Comparison of ENCODE assay signal across 7 cellular contexts in the genomic region with DNA sequence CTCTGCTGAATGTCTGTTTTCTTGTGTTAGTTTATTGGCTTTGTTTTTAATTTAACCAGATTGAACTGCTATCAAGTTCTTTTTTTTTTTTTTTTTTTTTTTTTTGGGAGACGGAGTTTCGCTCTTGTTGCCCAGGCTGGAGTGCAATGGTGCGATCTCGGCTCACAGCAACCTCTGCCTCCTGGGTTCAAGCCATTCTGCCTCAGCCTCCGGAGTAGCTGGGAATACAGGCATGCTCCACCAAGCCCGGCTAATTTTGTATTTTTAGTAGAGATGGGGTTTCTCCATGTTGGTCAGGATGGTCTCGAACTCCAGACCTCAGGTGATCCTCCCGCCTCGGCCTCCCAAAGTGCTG.
DNase-seq lines count a peak whose midpoint lies in the region; ATAC-seq, FAIRE-seq and TF ChIP-seq lines count a peak whose summit lies in the region.
"Not testable (repeated sequence)": the region's sequence is repeated elsewhere in the genome, so short reads cannot be mapped to it uniquely, and the experiment has no call there.

No MANE protein-coding gene starts in this region.

- H3K4me3 ChIP-seq in GM08714 (ENCODE audit: low read length): peak overlapping the region; percentile 85; the same call in 1 of the 2 replicates
- not testable (repeated sequence) for H3K4me3 ChIP-seq in RWPE2 (ENCODE audit: severe bottlenecking); astrocyte (ENCODE audit: insufficient read depth, low read depth, low read length); esophagus muscularis mucosa; parathyroid adenoma (ENCODE audit: low read depth, low read length); thyroid gland (replicated peaks in 1 of 3)
- H3K4me3 ChIP-seq in right lobe of liver: peak overlapping the region in 2 of 3 donors; percentile 31 to 39

- WGBS in esophagus muscularis mucosa: 94% methylated on average over 9 of the region's 9 CpGs
- 35% methylated on average over 7 of the region's 9 CpGs for WGBS in right lobe of liver (ENCODE audit: insufficient coverage, low coverage, low lambda C conversion rate, missing lambda C conversion rate)
- 65 to 86% methylated on average over 9 of the region's 9 CpGs for WGBS in thyroid gland, 2 donors

- H3K27me3 Mint-ChIP-seq in astrocyte (ENCODE audit: low read depth, unreplicated experiment): not testable (repeated sequence)

- not testable (repeated sequence) for H3K36me3 Mint-ChIP-seq in astrocyte (ENCODE audit: low read depth, unreplicated experiment)

- not testable (repeated sequence) for TF ChIP-seq CTCF in RWPE2 (IDR thresholded peaks at IDR 0.05; ENCODE audit: poor library complexity, severe bottlenecking); astrocyte (IDR thresholded peaks at IDR 0.05; ENCODE audit: insufficient read depth, low read depth, low read length); esophagus muscularis mucosa (IDR thresholded peaks at IDR 0.05); right lobe of liver (IDR thresholded peaks at IDR 0.05); parathyroid adenoma (IDR thresholded peaks at IDR 0.05); thyroid gland (IDR thresholded peaks at IDR 0.05)

- TF ChIP-seq POLR2A in esophagus muscularis mucosa (IDR thresholded peaks at IDR 0.05; ENCODE audit: low read depth); right lobe of liver (IDR thresholded peaks at IDR 0.05); thyroid gland (IDR thresholded peaks at IDR 0.05): not testable (repeated sequence)

- not testable (repeated sequence) for H3K27me3 ChIP-seq in RWPE2 (ENCODE audit: insufficient read depth, poor library complexity, severe bottlenecking); astrocyte (ENCODE audit: insufficient read depth, low read length); esophagus muscularis mucosa; right lobe of liver; parathyroid adenoma (ENCODE audit: control insufficient read depth, insufficient read depth, low read length); thyroid gland

- not testable (repeated sequence) for FAIRE-seq in astrocyte (lab: Jason Lieb, UNC)

- not testable (repeated sequence) for ATAC-seq in RWPE2 (ENCODE audit: low read depth); right lobe of liver

- H3K79me2 ChIP-seq in astrocyte (ENCODE audit: insufficient read depth, low read length) (peaks cover 84% of the 10 kb centered on the region), parathyroid adenoma (peaks cover 22% of the 10 kb centered on the region)

- not testable (repeated sequence) for H3K4me2 ChIP-seq in astrocyte (ENCODE audit: low read length)
- H3K4me2 ChIP-seq in parathyroid adenoma (ENCODE audit: low read length): peak overlapping the region; percentile 9

- H3K4me3 Mint-ChIP-seq in astrocyte (ENCODE audit: unreplicated experiment): not testable (repeated sequence)

- not testable (repeated sequence) for H3K9ac ChIP-seq in astrocyte (ENCODE audit: low read length); parathyroid adenoma

- H3K27ac ChIP-seq in RWPE2 (ENCODE audit: poor library complexity, severe bottlenecking) (peak overlapping the region; percentile 15), esophagus muscularis mucosa (replicated peaks in 1 of 4) (peak overlapping the region; percentile 44 to 75 (median 70)), right lobe of liver (peak overlapping the region; percentile 64 to 70 (median 70)), parathyroid adenoma (peak overlapping the region; percentile 74), thyroid gland (peak overlapping the region; percentile 96 to 97 (median 97))
- not testable (repeated sequence) for H3K27ac ChIP-seq in astrocyte (ENCODE audit: low read depth, low read length)

- H3K36me3 ChIP-seq in RWPE2 (ENCODE audit: low read depth); astrocyte (ENCODE audit: insufficient read depth, low read length); esophagus muscularis mucosa; right lobe of liver; parathyroid adenoma (ENCODE audit: control insufficient read depth, insufficient read depth, low read length); thyroid gland: not testable (repeated sequence)

- H4K20me1 ChIP-seq in astrocyte (ENCODE audit: insufficient read depth, low read length): peaks cover 24% of the 10 kb centered on the region

- DNase-seq in RWPE2 (ENCODE audit: low spot score); astrocyte (ENCODE audit: low read depth); esophagus muscularis mucosa (ENCODE audit: extremely low spot score); right lobe of liver; thyroid gland: not testable (repeated sequence)

- intact Hi-C loops in esophagus muscularis mucosa (cut with DNase I); right lobe of liver (cut with DNase I); thyroid gland (cut with DNase I): not testable (repeated sequence)

- not testable (repeated sequence) for H3K9me3 ChIP-seq in RWPE2 (ENCODE audit: severe bottlenecking); astrocyte (ENCODE audit: insufficient read depth, low read depth, low read length); esophagus muscularis mucosa; right lobe of liver; parathyroid adenoma (ENCODE audit: control insufficient read depth, low read length); thyroid gland

- H2AFZ ChIP-seq in astrocyte (ENCODE audit: low read depth, low read length); parathyroid adenoma: not testable (repeated sequence)

- not testable (repeated sequence) for H3K9me3 Mint-ChIP-seq in astrocyte (ENCODE audit: unreplicated experiment)

- not testable (repeated sequence) for TF ChIP-seq EP300 in esophagus muscularis mucosa (IDR thresholded peaks at IDR 0.05)

- H3K4me1 ChIP-seq in RWPE2 (ENCODE audit: insufficient read depth, poor library complexity, severe bottlenecking) (peaks cover 51% of the 10 kb centered on the region), astrocyte (ENCODE audit: insufficient read depth, low read length) (peaks cover 17% of the 10 kb centered on the region), esophagus muscularis mucosa (peaks cover 76 to 97% (median 96%) of the 10 kb centered on the region in 4 donors), right lobe of liver (peaks cover 0 to 84% (median 29%) of the 10 kb centered on the region in 4 donors), parathyroid adenoma (peaks cover 12% of the 10 kb centered on the region), thyroid gland (peaks cover 68 to 86% of the 10 kb centered on the region in 2 donors)

- peaks cover 63% of the 10 kb centered on the region for H3K4me1 Mint-ChIP-seq in astrocyte (ENCODE audit: low read depth, unreplicated experiment)

- H3K27ac Mint-ChIP-seq in astrocyte (ENCODE audit: unreplicated experiment): peak overlapping the region; percentile 30
